ENCODE assay signal across 9 cellular contexts in the genomic region with DNA sequence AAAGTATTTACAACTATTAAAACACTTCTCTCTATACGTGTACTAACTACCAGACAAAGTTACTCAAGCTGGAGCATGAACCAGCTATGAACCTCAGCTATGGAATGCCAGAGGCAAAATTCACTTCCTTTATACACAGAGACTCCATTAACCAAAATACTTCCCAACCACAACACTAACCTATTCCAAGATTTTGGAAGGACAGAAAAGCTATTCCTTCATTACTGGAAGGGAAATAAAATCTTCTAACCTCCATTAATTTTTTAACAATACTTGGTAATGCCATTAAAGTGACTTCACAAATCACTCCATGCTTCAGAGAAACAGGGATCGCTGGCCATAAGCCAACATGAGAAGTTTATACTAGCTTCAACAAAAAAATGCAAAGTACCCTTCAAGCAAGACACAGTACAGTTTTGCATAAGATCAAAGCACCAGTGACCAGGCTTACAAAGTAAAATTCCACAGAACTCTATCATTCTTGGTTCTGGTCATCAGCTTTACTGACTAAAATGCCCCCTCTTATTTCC. TPM values are rescaled to one million over a fixed set of nuclear protein-coding genes. Genes with fewer than 3 reads are reported as not detected.
DNase-seq lines count a peak whose midpoint lies in the region; ATAC-seq and TF ChIP-seq lines count a peak whose summit lies in the region.
"Had no signal": no experiment of that assay in that cellular context is flagged by ENCODE, and none has a peak within 500 bp of the region (broad histone marks: within the 10 kb centered on the region; RNA-seq: fewer than 3 reads in every experiment).

No MANE protein-coding gene starts in this region.

- intact Hi-C loops in upper lobe of right lung (cut with DNase I) = no loop called here

- no peak overlapping the region for H3K4me3 Mint-ChIP-seq in stimulated activated naive CD8-positive, alpha-beta T cell treated with anti-CD3 and anti-CD28 coated beads, Interleukin-15, Interleukin-2, amounts not matched to agents 100 ng/mL and 50 ng/mL, for 24 hours
- no peak overlapping the region for H3K4me3 Mint-ChIP-seq in stimulated activated naive CD8-positive, alpha-beta T cell treated with anti-CD3 and anti-CD28 coated beads, Interleukin-15, amount 100 ng/mL, for 72 hours
- H3K4me3 Mint-ChIP-seq in activated naive CD8-positive, alpha-beta T cell treated with anti-CD3 and anti-CD28 coated beads, Interleukin-2, amount 50 U/mL, for 24 hours = no peak overlapping the region
- H3K4me3 Mint-ChIP-seq in immature natural killer cell = no peak overlapping the region

- no peaks in the 10 kb centered on the region for H3K27me3 Mint-ChIP-seq in stimulated activated naive CD8-positive, alpha-beta T cell treated with anti-CD3 and anti-CD28 coated beads, Interleukin-15, Interleukin-2, amounts not matched to agents 100 ng/mL and 50 ng/mL, for 24 hours
- no peaks in the 10 kb centered on the region for H3K27me3 Mint-ChIP-seq in stimulated activated naive CD8-positive, alpha-beta T cell treated with anti-CD3 and anti-CD28 coated beads, Interleukin-15, amount 100 ng/mL, for 72 hours
- H3K27me3 Mint-ChIP-seq in activated naive CD8-positive, alpha-beta T cell treated with anti-CD3 and anti-CD28 coated beads, Interleukin-2, amount 50 U/mL, for 24 hours = no peaks in the 10 kb centered on the region
- H3K27me3 Mint-ChIP-seq in immature natural killer cell (ENCODE audit: low read depth in 3 of 3) = peaks cover 0 to 2% (median 0%) of the 10 kb centered on the region in 3 donors

- POLR2A ChIA-PET in GM10248 (lab: Yijun Ruan, JAX) = no interaction called here

- H3K4me1 Mint-ChIP-seq in stimulated activated naive CD8-positive, alpha-beta T cell treated with anti-CD3 and anti-CD28 coated beads, Interleukin-15, Interleukin-2, amounts not matched to agents 100 ng/mL and 50 ng/mL, for 24 hours (ENCODE audit: low read depth) = peaks cover 76% of the 10 kb centered on the region
- H3K4me1 Mint-ChIP-seq in stimulated activated naive CD8-positive, alpha-beta T cell treated with anti-CD3 and anti-CD28 coated beads, Interleukin-15, amount 100 ng/mL, for 72 hours = peaks cover 57% of the 10 kb centered on the region
- peaks cover 61% of the 10 kb centered on the region for H3K4me1 Mint-ChIP-seq in activated naive CD8-positive, alpha-beta T cell treated with anti-CD3 and anti-CD28 coated beads, Interleukin-2, amount 50 U/mL, for 24 hours
- H3K4me1 Mint-ChIP-seq in immature natural killer cell = peaks cover 71 to 95% of the 10 kb centered on the region in 2 donors

- no peaks in the 10 kb centered on the region for H3K9me3 Mint-ChIP-seq in stimulated activated naive CD8-positive, alpha-beta T cell treated with anti-CD3 and anti-CD28 coated beads, Interleukin-15, Interleukin-2, amounts not matched to agents 100 ng/mL and 50 ng/mL, for 24 hours
- no peaks in the 10 kb centered on the region for H3K9me3 Mint-ChIP-seq in stimulated activated naive CD8-positive, alpha-beta T cell treated with anti-CD3 and anti-CD28 coated beads, Interleukin-15, amount 100 ng/mL, for 72 hours
- H3K9me3 Mint-ChIP-seq in activated naive CD8-positive, alpha-beta T cell treated with anti-CD3 and anti-CD28 coated beads, Interleukin-2, amount 50 U/mL, for 24 hours = no peaks in the 10 kb centered on the region
- no peaks in the 10 kb centered on the region for H3K9me3 Mint-ChIP-seq in immature natural killer cell

- no peaks in the 10 kb centered on the region for H3K9me3 ChIP-seq in upper lobe of right lung

- no peak overlapping the region for H3K4me3 ChIP-seq in upper lobe of right lung

- no peak for TF ChIP-seq CTCF in upper lobe of right lung (IDR thresholded peaks at IDR 0.05)
- TF ChIP-seq CTCF in GM10248 (IDR thresholded peaks at IDR 0.05; ENCODE audit: control extremely low read depth, extremely low read depth, low read depth, missing control alignments) = no peak

- peaks cover 60% of the 10 kb centered on the region for H3K36me3 Mint-ChIP-seq in stimulated activated naive CD8-positive, alpha-beta T cell treated with anti-CD3 and anti-CD28 coated beads, Interleukin-15, Interleukin-2, amounts not matched to agents 100 ng/mL and 50 ng/mL, for 24 hours (ENCODE audit: low read depth)
- peaks cover 49% of the 10 kb centered on the region for H3K36me3 Mint-ChIP-seq in activated naive CD8-positive, alpha-beta T cell treated with anti-CD3 and anti-CD28 coated beads, Interleukin-2, amount 50 U/mL, for 24 hours (ENCODE audit: low read depth)
- H3K36me3 Mint-ChIP-seq in immature natural killer cell = peaks cover 0 to 31% (median 14%) of the 10 kb centered on the region in 3 donors

- DNase-seq in stimulated activated naive CD8-positive, alpha-beta T cell treated with anti-CD3 and anti-CD28 coated beads, Interleukin-15, amount 100 ng/mL, for 72 hours = no peak
- DNase-seq in activated naive CD8-positive, alpha-beta T cell treated with anti-CD3 and anti-CD28 coated beads, Interleukin-2, amount 50 U/mL, for 24 hours = no peak
- no peak for DNase-seq in immature natural killer cell
- DNase-seq in upper lobe of right lung = no peak
- no peak for DNase-seq in GM10248 (ENCODE audit: extremely low spot score)
- DNase-seq: posterior cingulate gyrus had no signal

- H3K4me1 ChIP-seq in upper lobe of right lung = peaks cover 40% of the 10 kb centered on the region

- CTCF ChIA-PET in GM10248 (lab: Yijun Ruan, JAX) = interaction anchor here (0.8 to 1.6 kb wide), 5 partner anchors 14 to 26 kb away, joined by 3 to 5 read pairs (median 3); no protein-coding TSS in a partner anchor

- no peak for ATAC-seq in stimulated activated naive CD8-positive, alpha-beta T cell treated with anti-CD3 and anti-CD28 coated beads, Interleukin-15, amount 100 ng/mL, for 72 hours
- no peak for ATAC-seq in activated naive CD8-positive, alpha-beta T cell treated with anti-CD3 and anti-CD28 coated beads, Interleukin-2, amount 50 U/mL, for 24 hours
- peak; percentile 71 for ATAC-seq in upper lobe of right lung
- ATAC-seq in GM21529 (IDR thresholded peaks at IDR 0.05; ENCODE audit: unreplicated experiment) = no peak
- ATAC-seq in HG03571 (IDR thresholded peaks at IDR 0.05; ENCODE audit: unreplicated experiment) = no peak

- peaks cover 41% of the 10 kb centered on the region for H3K36me3 ChIP-seq in upper lobe of right lung

- peak overlapping the region; percentile 75 for H3K27ac Mint-ChIP-seq in stimulated activated naive CD8-positive, alpha-beta T cell treated with anti-CD3 and anti-CD28 coated beads, Interleukin-15, Interleukin-2, amounts not matched to agents 100 ng/mL and 50 ng/mL, for 24 hours
- H3K27ac Mint-ChIP-seq in stimulated activated naive CD8-positive, alpha-beta T cell treated with anti-CD3 and anti-CD28 coated beads, Interleukin-15, amount 100 ng/mL, for 72 hours = no peak overlapping the region
- peak overlapping the region; percentile 68 for H3K27ac Mint-ChIP-seq in activated naive CD8-positive, alpha-beta T cell treated with anti-CD3 and anti-CD28 coated beads, Interleukin-2, amount 50 U/mL, for 24 hours
- H3K27ac Mint-ChIP-seq in immature natural killer cell = peak overlapping the region in 4 of 6 donors; percentile 6 to 57 (median 26)

- no peaks in the 10 kb centered on the region for H3K27me3 ChIP-seq in upper lobe of right lung

- no peak overlapping the region for H3K27ac ChIP-seq in upper lobe of right lung

RNA-seq across cellular contexts. Expression of a gene that starts 58.0 kb away (rescaled TPM):
- 100 to 1,000 TPM in 2 of 3 donors, 10 to 100 TPM in 1; 63.3 to 105 (median 103) TPM for polyA plus RNA-seq in immature natural killer cell
- total RNA-seq in upper lobe of right lung = 117 TPM

Comparison
In these comparisons a context has a peak if more than half of its experiments do, and no peak if none do; other contexts are left out.
1. H3K27ac Mint-ChIP-seq: peak in stimulated activated naive CD8-positive, alpha-beta T cell treated with anti-CD3 and anti-CD28 coated beads, Interleukin-15, Interleukin-2, amounts not matched to agents 100 ng/mL and 50 ng/mL, for 24 hours (single experiment), activated naive CD8-positive, alpha-beta T cell treated with anti-CD3 and anti-CD28 coated beads, Interleukin-2, amount 50 U/mL, for 24 hours (single experiment) and immature natural killer cell (4 of 6); none in stimulated activated naive CD8-positive, alpha-beta T cell treated with anti-CD3 and anti-CD28 coated beads, Interleukin-15, amount 100 ng/mL, for 72 hours (0 of 2).